ENCODE assay signal across 18 cellular contexts in the genomic region with DNA sequence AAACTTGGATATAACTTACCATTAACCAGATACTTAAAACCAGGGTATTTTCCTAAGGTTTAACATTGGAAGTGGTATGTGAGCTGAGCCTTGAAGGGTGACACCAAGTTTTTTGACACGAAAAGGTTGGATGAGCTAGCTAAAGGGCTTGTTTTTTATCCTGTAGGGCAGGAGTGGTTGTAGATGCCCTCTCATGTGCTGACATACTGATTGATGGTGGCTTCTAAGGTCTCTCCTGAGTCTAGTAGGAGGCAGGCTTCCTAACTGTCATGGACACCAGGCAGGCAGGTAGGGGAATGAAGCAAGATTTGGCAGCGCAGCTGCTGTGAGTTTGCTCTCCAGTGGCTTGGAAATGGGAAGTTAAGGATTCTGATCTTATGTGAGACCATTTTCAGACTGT.
"Had no signal": no experiment of that assay in that cellular context is flagged by ENCODE, and none has a peak within 500 bp of the region (broad histone marks: within the 10 kb centered on the region; RNA-seq: fewer than 3 reads in every experiment).

No MANE protein-coding gene starts in this region.

- H3K27me3 ChIP-seq: cardiac muscle cell, esophagus muscularis mucosa, hepatocyte, tibial artery had no signal

- H3K9me3 ChIP-seq: esophagus muscularis mucosa, lower lobe of right lung, tibial artery had no signal

- ATAC-seq: activated CD8-positive, alpha-beta memory T cell treated with anti-CD3 and anti-CD28 coated beads, Interleukin-2, amount 10 ng/mL, durations not matched to agents 7 days and 5 days; left colon; lower lobe of right lung had no signal

- DNase-seq: activated CD4-positive, alpha-beta memory T cell treated with anti-CD3 and anti-CD28 coated beads, Interleukin-2, amount 10 ng/mL, durations not matched to agents 7 days and 5 days; activated CD4-positive, alpha-beta T cell treated with anti-CD3 and anti-CD28 coated beads for 48 hours; activated CD4-positive, CD25-positive, alpha-beta regulatory T cell; activated CD8-positive, alpha-beta memory T cell treated with anti-CD3 and anti-CD28 coated beads, Interleukin-2, amount 10 ng/mL, durations not matched to agents 7 days and 5 days; activated naive CD4-positive, alpha-beta T cell; activated naive CD8-positive, alpha-beta T cell treated with anti-CD3 and anti-CD28 coated beads for 36 hours; amniotic stem cell; effector CD8-positive, alpha-beta T cell; left colon; lower lobe of right lung; midbrain; posterior cingulate gyrus; stimulated activated CD4-positive, alpha-beta T cell treated with anti-CD3 and anti-CD28 coated beads, Interleukin-2, amount 100 ng/mL, for 24 hours; stimulated activated naive CD4-positive, alpha-beta T cell treated with Interleukin-2 at 50 U/mL for 16 hours; tibial artery had no signal

- H3K4me2 ChIP-seq: hepatocyte had no signal

- H3K27ac ChIP-seq: cardiac muscle cell, esophagus muscularis mucosa, hepatocyte, lower lobe of right lung, tibial artery had no signal

- H3K36me3 ChIP-seq: cardiac muscle cell, esophagus muscularis mucosa, lower lobe of right lung, tibial artery had no signal

- H2AFZ ChIP-seq: hepatocyte had no signal

- H3K4me3 ChIP-seq: cardiac muscle cell, esophagus muscularis mucosa, hepatocyte, lower lobe of right lung, tibial artery had no signal
